ENCODE assay signal across 20 cellular contexts in genomic region chr15:39494462-39494861, GRCh38.
DNase-seq lines count a peak whose midpoint lies in the region; ATAC-seq and TF ChIP-seq lines count a peak whose summit lies in the region.
"Had no signal": no experiment of that assay in that cellular context is flagged by ENCODE, and none has a peak within 500 bp of the region (broad histone marks: within the 10 kb centered on the region; RNA-seq: fewer than 3 reads in every experiment).

No MANE protein-coding gene starts in this region.

- H3K4me3 ChIP-seq in cardiac muscle cell (no peak overlapping the region), Loucy (ENCODE audit: low read length, poor library complexity, severe bottlenecking) (no peak overlapping the region), mesenchymal stem cell (ENCODE audit: insufficient read depth in 1 of 2, low read depth in 1 of 2, low read length in 2 of 2) (no peak overlapping the region)
- H3K4me3 ChIP-seq: A549, SK-N-MC had no signal

- ATAC-seq in left ventricle myocardium superior = no peak
- ATAC-seq: A549, HCT116 had no signal

- H4K8ac ChIP-seq in mesenchymal stem cell (ENCODE audit: low read length) = peak overlapping the region; percentile 12

- H3K79me2 ChIP-seq in Loucy (ENCODE audit: insufficient read depth, low read length) = no peaks in the 10 kb centered on the region

- H3K18ac ChIP-seq in mesenchymal stem cell (ENCODE audit: low read depth in 1 of 2, low read length in 2 of 2) = no peak overlapping the region

- DNase-seq in cardiac muscle cell (ENCODE audit: low read depth in 1 of 2, low spot score in 1 of 2) (no peak), left ventricle myocardium superior (no peak), mesenchymal stem cell (no peak), NCI-H524 (lab: John Stamatoyannopoulos, UW) (no peak), cerebellum (ENCODE audit: low spot score) (no peak)
- DNase-seq in activated naive CD4-positive, alpha-beta T cell treated with Interleukin-2 at 50 U/mL for 16 hours = no peak
- DNase-seq: DMS53, GDM1, Karpas-422, NCI-H1417, NCI-H1694 treated with DMSO at 0.1 percent for 48 hours, NCI-H2081 treated with DMSO at 0.1 percent for 48 hours, NCI-H2171 treated with DMSO at 0.1 percent for 48 hours, NCI-H526, SHP77 treated with DMSO at 0.1 percent for 48 hours had no signal

- WGBS in mesenchymal stem cell = over 99% methylated on average over 2 of the region's 2 CpGs

- H3K36me3 ChIP-seq in cardiac muscle cell (no peaks in the 10 kb centered on the region), Loucy (ENCODE audit: insufficient read depth, low read length) (no peaks in the 10 kb centered on the region), mesenchymal stem cell (ENCODE audit: control insufficient read depth in 1 of 2, insufficient read depth in 2 of 2, low read depth in 1 of 2, low read length in 2 of 2) (no peaks in the 10 kb centered on the region)

- H2AK5ac ChIP-seq in mesenchymal stem cell (ENCODE audit: low read length, severe bottlenecking) = no peak overlapping the region

- H3K9me2 ChIP-seq in Loucy (replicated peaks; ENCODE audit: low read depth, low read length) = no peaks in the 10 kb centered on the region

- no peak overlapping the region for H3K4ac ChIP-seq in mesenchymal stem cell (ENCODE audit: low read depth in 1 of 2, low read length in 2 of 2)

- peak overlapping the region; percentile 88 for H3K27ac ChIP-seq in cardiac muscle cell
- no peak overlapping the region for H3K27ac ChIP-seq in mesenchymal stem cell (ENCODE audit: low read length, poor library complexity, severe bottlenecking)
- H3K27ac ChIP-seq: A549, RWPE1, SK-N-MC had no signal

- H2BK12ac ChIP-seq in mesenchymal stem cell (ENCODE audit: low read length in 2 of 2) = no peak overlapping the region

- H3K27me3 ChIP-seq in cardiac muscle cell = no peaks in the 10 kb centered on the region
- H3K27me3 ChIP-seq in Loucy (ENCODE audit: insufficient read depth, low read length, poor library complexity, severe bottlenecking) = no peaks in the 10 kb centered on the region
- H3K27me3 ChIP-seq in mesenchymal stem cell (ENCODE audit: control insufficient read depth in 1 of 2, insufficient read depth in 1 of 2, low read length in 2 of 2) = no peaks in the 10 kb centered on the region

- H4K91ac ChIP-seq in mesenchymal stem cell (ENCODE audit: low read length) = no peak overlapping the region

- H2AFZ ChIP-seq in Loucy (ENCODE audit: low read length) (no peak overlapping the region), mesenchymal stem cell (ENCODE audit: low read depth, low read length) (no peak overlapping the region)

- H2BK5ac ChIP-seq in mesenchymal stem cell (ENCODE audit: low read depth, low read length, poor library complexity, severe bottlenecking) = no peak overlapping the region

- peaks cover 68% of the 10 kb centered on the region for H3K4me1 ChIP-seq in cardiac muscle cell (ENCODE audit: low read depth)
- H3K4me1 ChIP-seq in Loucy (ENCODE audit: insufficient read depth, low read length, poor library complexity, severe bottlenecking) = peaks cover 56% of the 10 kb centered on the region
- H3K4me1 ChIP-seq in mesenchymal stem cell (ENCODE audit: control insufficient read depth, insufficient read depth, low read depth, low read length) = peaks cover 14% of the 10 kb centered on the region
- H3K4me1 ChIP-seq: A549 had no signal

- no peak overlapping the region for H2BK120ac ChIP-seq in mesenchymal stem cell (ENCODE audit: low read depth, low read length)

- peak overlapping the region; percentile 34 for H3K4me2 ChIP-seq in Loucy (ENCODE audit: low read depth, low read length, poor library complexity, severe bottlenecking)
- no peak overlapping the region for H3K4me2 ChIP-seq in mesenchymal stem cell (ENCODE audit: low read length, poor library complexity, severe bottlenecking)
- H3K4me2 ChIP-seq: A549 had no signal

- H3K9me3 ChIP-seq in cardiac muscle cell (ENCODE audit: low read depth) = no peaks in the 10 kb centered on the region
- H3K9me3 ChIP-seq in Loucy (ENCODE audit: insufficient read depth, low read depth, low read length) = no peaks in the 10 kb centered on the region
- no peaks in the 10 kb centered on the region for H3K9me3 ChIP-seq in mesenchymal stem cell (ENCODE audit: control insufficient read depth, low read length)
- H3K9me3 ChIP-seq: A549 had no signal

- no peak overlapping the region for H2BK15ac ChIP-seq in mesenchymal stem cell (ENCODE audit: low read depth, poor library complexity, severe bottlenecking)

- no peak overlapping the region for H3K9ac ChIP-seq in Loucy (ENCODE audit: low read depth, low read length, poor library complexity, severe bottlenecking)
- no peak overlapping the region for H3K9ac ChIP-seq in mesenchymal stem cell (ENCODE audit: low read length)

- H3K23ac ChIP-seq in mesenchymal stem cell (ENCODE audit: low read length in 2 of 2) = no peak overlapping the region

- H3K79me1 ChIP-seq in mesenchymal stem cell (replicated peaks; ENCODE audit: low read length, poor library complexity, severe bottlenecking) = no peaks in the 10 kb centered on the region

- no peaks in the 10 kb centered on the region for H3F3A ChIP-seq in Loucy (ENCODE audit: low read depth)

- intact Hi-C loops in left ventricle myocardium superior (cut with micrococcal nuclease) = no loop called here

- H4K20me1 ChIP-seq in Loucy (ENCODE audit: insufficient read depth, low read length, poor library complexity, severe bottlenecking) = no peaks in the 10 kb centered on the region

- H3K14ac ChIP-seq in mesenchymal stem cell (ENCODE audit: low read length in 2 of 2) = no peak overlapping the region

- TF ChIP-seq CTCF in cardiac muscle cell (IDR thresholded peaks at IDR 0.05; ENCODE audit: low read depth, low read length) (no peak), Loucy (conservative IDR thresholded peaks at IDR 0.05; ENCODE audit: low read length) (no peak)
